1 cellular context compared by ENCODE assay signal in the genomic region with DNA sequence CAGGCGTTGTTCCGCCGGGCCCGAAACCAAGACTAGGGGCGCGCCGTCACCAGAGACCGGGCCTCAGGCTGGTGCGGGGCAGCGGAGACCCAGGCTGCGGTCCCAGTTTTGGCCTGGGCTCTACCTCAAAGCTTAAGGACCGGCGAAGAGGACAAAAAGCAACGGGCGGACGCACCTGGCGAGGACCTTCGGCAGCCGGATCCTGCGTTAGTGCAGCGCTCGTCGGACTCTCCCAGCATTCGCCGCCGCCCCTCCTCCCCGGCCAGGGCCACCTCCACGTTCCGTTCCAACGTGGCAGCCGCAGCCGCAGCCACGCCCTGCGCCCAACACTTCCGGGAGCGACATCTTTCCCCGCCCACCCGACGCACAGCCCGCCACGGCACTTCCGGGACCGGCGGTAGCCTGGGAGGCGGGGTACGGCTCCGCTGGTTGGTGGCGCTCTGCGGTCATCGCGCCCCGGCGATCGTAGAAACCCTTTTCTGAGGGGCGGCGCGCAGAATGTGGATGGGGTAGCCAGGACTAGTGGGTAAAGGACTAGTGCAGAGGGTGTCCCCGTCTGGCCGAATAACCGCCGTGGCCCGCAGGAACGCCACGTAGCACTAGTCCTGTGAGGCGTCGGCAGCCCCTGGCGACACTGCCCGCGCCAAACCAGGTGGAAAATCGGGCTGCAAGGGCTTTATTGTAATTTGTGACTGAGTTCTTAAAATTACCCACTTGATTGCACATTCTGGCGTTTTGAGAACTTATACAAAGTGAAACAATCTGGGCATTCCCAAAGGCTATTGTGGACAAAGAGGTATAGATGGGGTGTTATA.
A peak's percentile ranks its signal among the peaks of the same experiment; 100 is the strongest.
TF ChIP-seq lines count a peak whose summit lies in the region.

A gene with protein sequence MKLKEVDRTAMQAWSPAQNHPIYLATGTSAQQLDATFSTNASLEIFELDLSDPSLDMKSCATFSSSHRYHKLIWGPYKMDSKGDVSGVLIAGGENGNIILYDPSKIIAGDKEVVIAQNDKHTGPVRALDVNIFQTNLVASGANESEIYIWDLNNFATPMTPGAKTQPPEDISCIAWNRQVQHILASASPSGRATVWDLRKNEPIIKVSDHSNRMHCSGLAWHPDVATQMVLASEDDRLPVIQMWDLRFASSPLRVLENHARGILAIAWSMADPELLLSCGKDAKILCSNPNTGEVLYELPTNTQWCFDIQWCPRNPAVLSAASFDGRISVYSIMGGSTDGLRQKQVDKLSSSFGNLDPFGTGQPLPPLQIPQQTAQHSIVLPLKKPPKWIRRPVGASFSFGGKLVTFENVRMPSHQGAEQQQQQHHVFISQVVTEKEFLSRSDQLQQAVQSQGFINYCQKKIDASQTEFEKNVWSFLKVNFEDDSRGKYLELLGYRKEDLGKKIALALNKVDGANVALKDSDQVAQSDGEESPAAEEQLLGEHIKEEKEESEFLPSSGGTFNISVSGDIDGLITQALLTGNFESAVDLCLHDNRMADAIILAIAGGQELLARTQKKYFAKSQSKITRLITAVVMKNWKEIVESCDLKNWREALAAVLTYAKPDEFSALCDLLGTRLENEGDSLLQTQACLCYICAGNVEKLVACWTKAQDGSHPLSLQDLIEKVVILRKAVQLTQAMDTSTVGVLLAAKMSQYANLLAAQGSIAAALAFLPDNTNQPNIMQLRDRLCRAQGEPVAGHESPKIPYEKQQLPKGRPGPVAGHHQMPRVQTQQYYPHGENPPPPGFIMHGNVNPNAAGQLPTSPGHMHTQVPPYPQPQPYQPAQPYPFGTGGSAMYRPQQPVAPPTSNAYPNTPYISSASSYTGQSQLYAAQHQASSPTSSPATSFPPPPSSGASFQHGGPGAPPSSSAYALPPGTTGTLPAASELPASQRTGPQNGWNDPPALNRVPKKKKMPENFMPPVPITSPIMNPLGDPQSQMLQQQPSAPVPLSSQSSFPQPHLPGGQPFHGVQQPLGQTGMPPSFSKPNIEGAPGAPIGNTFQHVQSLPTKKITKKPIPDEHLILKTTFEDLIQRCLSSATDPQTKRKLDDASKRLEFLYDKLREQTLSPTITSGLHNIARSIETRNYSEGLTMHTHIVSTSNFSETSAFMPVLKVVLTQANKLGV (minus strand): TSS at position 241 of the 815 bp plus-strand sequence. CDS start 9,217 bp downstream, outside the sequence.

TF ChIP-seq in HepG2, 621 proteins besides CTCF, POLR2A, EP300 and RAD21 (continued from another document and continues in another):
- TF ChIP-seq, protein P1, sequence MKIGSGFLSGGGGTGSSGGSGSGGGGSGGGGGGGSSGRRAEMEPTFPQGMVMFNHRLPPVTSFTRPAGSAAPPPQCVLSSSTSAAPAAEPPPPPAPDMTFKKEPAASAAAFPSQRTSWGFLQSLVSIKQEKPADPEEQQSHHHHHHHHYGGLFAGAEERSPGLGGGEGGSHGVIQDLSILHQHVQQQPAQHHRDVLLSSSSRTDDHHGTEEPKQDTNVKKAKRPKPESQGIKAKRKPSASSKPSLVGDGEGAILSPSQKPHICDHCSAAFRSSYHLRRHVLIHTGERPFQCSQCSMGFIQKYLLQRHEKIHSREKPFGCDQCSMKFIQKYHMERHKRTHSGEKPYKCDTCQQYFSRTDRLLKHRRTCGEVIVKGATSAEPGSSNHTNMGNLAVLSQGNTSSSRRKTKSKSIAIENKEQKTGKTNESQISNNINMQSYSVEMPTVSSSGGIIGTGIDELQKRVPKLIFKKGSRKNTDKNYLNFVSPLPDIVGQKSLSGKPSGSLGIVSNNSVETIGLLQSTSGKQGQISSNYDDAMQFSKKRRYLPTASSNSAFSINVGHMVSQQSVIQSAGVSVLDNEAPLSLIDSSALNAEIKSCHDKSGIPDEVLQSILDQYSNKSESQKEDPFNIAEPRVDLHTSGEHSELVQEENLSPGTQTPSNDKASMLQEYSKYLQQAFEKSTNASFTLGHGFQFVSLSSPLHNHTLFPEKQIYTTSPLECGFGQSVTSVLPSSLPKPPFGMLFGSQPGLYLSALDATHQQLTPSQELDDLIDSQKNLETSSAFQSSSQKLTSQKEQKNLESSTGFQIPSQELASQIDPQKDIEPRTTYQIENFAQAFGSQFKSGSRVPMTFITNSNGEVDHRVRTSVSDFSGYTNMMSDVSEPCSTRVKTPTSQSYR (CRISPR knock-in tag; IDR thresholded peaks at IDR 0.05; ENCODE audit: borderline replicate concordance) = peak; percentile 94
- TF ChIP-seq HNF4G (IDR thresholded peaks at IDR 0.05; ENCODE audit: borderline replicate concordance, low read depth, low read length) (0 out of 2 replicates have a peak, but pooled peaks have one; percentile 16), HNF4G (CRISPR knock-in tag; IDR thresholded peaks at IDR 0.05; ENCODE audit: borderline replicate concordance, low read depth) (peak; percentile 49; the same call in 1 of the 2 replicates), ZKSCAN8 (CRISPR knock-in tag; IDR thresholded peaks at IDR 0.05; ENCODE audit: borderline replicate concordance) (no peak), RARG (CRISPR knock-in tag; IDR thresholded peaks at IDR 0.05; ENCODE audit: low read depth) (no peak; the same call in 1 of the 2 replicates), ZNF781 (CRISPR knock-in tag; IDR thresholded peaks at IDR 0.05; ENCODE audit: borderline replicate concordance, not compliant biosample characterization) (peak; percentile 63), PHF20 (CRISPR knock-in tag; IDR thresholded peaks at IDR 0.05) (peak; percentile 87), SP1 (IDR thresholded peaks at IDR 0.05) (no peak), SP1 (CRISPR knock-in tag; IDR thresholded peaks at IDR 0.05) (peak; percentile 98), ZMYM2 (CRISPR knock-in tag; IDR thresholded peaks at IDR 0.05) (peak; percentile 72), TAF1 (CRISPR knock-in tag; IDR thresholded peaks at IDR 0.05) (peak; percentile 99), HOXA9 (CRISPR knock-in tag; IDR thresholded peaks at IDR 0.05; ENCODE audit: borderline replicate concordance) (no peak; the same call in 1 of the 2 replicates), SRY (CRISPR knock-in tag; IDR thresholded peaks at IDR 0.05) (peak; percentile 76; the same call in 1 of the 2 replicates), ZNF562 (CRISPR knock-in tag; IDR thresholded peaks at IDR 0.05; ENCODE audit: borderline replicate concordance) (no peak), SP140L (CRISPR knock-in tag; IDR thresholded peaks at IDR 0.05; ENCODE audit: borderline replicate concordance) (no peak), CBX5 (CRISPR knock-in tag; IDR thresholded peaks at IDR 0.05; ENCODE audit: borderline replicate concordance) (peak; percentile 47; the same call in 1 of the 2 replicates), MAZ (IDR thresholded peaks at IDR 0.05; ENCODE audit: borderline replicate concordance, low read depth, low read length) (peak; percentile 62; the same call in 1 of the 2 replicates), MAZ (CRISPR knock-in tag; IDR thresholded peaks at IDR 0.05; ENCODE audit: low read depth) (peak; percentile 73), MEF2D (CRISPR knock-in tag; IDR thresholded peaks at IDR 0.05) (peak; percentile 84), ZNF232 (CRISPR knock-in tag; IDR thresholded peaks at IDR 0.05; ENCODE audit: borderline replicate concordance) (peak; percentile 29; the same call in 1 of the 2 replicates), SMAD1 (CRISPR knock-in tag; IDR thresholded peaks at IDR 0.05; ENCODE audit: borderline replicate concordance, low read depth) (no peak; the same call in 1 of the 2 replicates), SRSF1 (optimal IDR thresholded peaks at IDR 0.05; ENCODE audit: low read depth, low read length) (peak; percentile 36), GLI4 (CRISPR knock-in tag; IDR thresholded peaks at IDR 0.05; ENCODE audit: borderline replicate concordance) (peak; percentile 94; the same call in 1 of the 2 replicates), TOE1 (CRISPR knock-in tag; IDR thresholded peaks at IDR 0.05) (no peak; the same call in 1 of the 2 replicates), MBD4 (IDR thresholded peaks at IDR 0.05; ENCODE audit: borderline replicate concordance, low read length) (no peak), CBX2 (IDR thresholded peaks at IDR 0.05; ENCODE audit: low read depth, low read length) (no peak), CBX2 (CRISPR knock-in tag; IDR thresholded peaks at IDR 0.05; ENCODE audit: low read depth) (no peak)
- TF ChIP-seq, protein P2, sequence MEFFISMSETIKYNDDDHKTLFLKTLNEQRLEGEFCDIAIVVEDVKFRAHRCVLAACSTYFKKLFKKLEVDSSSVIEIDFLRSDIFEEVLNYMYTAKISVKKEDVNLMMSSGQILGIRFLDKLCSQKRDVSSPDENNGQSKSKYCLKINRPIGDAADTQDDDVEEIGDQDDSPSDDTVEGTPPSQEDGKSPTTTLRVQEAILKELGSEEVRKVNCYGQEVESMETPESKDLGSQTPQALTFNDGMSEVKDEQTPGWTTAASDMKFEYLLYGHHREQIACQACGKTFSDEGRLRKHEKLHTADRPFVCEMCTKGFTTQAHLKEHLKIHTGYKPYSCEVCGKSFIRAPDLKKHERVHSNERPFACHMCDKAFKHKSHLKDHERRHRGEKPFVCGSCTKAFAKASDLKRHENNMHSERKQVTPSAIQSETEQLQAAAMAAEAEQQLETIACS (CRISPR knock-in tag; IDR thresholded peaks at IDR 0.05) = no peak
- TF ChIP-seq, protein P3, sequence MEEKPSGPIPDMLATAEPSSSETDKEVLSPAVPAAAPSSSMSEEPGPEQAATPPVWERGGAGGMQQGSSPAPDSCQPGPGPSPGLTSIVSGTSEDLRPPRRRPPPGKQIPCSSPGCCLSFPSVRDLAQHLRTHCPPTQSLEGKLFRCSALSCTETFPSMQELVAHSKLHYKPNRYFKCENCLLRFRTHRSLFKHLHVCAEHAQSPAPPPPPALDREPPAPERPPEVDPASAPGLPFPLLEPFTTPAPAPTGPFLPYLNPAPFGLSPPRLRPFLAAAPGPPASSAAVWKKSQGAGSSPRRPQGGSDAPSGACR (CRISPR knock-in tag; IDR thresholded peaks at IDR 0.05) = peak; percentile 88; the same call in 1 of the 2 replicates
- TF ChIP-seq, protein P4, sequence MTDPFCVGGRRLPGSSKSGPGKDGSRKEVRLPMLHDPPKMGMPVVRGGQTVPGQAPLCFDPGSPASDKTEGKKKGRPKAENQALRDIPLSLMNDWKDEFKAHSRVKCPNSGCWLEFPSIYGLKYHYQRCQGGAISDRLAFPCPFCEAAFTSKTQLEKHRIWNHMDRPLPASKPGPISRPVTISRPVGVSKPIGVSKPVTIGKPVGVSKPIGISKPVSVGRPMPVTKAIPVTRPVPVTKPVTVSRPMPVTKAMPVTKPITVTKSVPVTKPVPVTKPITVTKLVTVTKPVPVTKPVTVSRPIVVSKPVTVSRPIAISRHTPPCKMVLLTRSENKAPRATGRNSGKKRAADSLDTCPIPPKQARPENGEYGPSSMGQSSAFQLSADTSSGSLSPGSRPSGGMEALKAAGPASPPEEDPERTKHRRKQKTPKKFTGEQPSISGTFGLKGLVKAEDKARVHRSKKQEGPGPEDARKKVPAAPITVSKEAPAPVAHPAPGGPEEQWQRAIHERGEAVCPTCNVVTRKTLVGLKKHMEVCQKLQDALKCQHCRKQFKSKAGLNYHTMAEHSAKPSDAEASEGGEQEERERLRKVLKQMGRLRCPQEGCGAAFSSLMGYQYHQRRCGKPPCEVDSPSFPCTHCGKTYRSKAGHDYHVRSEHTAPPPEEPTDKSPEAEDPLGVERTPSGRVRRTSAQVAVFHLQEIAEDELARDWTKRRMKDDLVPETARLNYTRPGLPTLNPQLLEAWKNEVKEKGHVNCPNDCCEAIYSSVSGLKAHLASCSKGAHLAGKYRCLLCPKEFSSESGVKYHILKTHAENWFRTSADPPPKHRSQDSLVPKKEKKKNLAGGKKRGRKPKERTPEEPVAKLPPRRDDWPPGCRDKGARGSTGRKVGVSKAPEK (CRISPR knock-in tag; IDR thresholded peaks at IDR 0.05; ENCODE audit: borderline replicate concordance) = no peak
- TF ChIP-seq, protein P5, sequence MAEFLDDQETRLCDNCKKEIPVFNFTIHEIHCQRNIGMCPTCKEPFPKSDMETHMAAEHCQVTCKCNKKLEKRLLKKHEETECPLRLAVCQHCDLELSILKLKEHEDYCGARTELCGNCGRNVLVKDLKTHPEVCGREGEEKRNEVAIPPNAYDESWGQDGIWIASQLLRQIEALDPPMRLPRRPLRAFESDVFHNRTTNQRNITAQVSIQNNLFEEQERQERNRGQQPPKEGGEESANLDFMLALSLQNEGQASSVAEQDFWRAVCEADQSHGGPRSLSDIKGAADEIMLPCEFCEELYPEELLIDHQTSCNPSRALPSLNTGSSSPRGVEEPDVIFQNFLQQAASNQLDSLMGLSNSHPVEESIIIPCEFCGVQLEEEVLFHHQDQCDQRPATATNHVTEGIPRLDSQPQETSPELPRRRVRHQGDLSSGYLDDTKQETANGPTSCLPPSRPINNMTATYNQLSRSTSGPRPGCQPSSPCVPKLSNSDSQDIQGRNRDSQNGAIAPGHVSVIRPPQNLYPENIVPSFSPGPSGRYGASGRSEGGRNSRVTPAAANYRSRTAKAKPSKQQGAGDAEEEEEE (CRISPR knock-in tag; IDR thresholded peaks at IDR 0.05; ENCODE audit: borderline replicate concordance) = peak; percentile 42; the same call in 1 of the 2 replicates
- TF ChIP-seq, protein P6, sequence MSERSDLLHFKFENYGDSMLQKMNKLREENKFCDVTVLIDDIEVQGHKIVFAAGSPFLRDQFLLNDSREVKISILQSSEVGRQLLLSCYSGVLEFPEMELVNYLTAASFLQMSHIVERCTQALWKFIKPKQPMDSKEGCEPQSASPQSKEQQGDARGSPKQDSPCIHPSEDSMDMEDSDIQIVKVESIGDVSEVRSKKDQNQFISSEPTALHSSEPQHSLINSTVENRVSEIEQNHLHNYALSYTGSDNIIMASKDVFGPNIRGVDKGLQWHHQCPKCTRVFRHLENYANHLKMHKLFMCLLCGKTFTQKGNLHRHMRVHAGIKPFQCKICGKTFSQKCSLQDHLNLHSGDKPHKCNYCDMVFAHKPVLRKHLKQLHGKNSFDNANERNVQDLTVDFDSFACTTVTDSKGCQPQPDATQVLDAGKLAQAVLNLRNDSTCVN (CRISPR knock-in tag; IDR thresholded peaks at IDR 0.05; ENCODE audit: borderline replicate concordance) = no peak
- TF ChIP-seq, protein P7, sequence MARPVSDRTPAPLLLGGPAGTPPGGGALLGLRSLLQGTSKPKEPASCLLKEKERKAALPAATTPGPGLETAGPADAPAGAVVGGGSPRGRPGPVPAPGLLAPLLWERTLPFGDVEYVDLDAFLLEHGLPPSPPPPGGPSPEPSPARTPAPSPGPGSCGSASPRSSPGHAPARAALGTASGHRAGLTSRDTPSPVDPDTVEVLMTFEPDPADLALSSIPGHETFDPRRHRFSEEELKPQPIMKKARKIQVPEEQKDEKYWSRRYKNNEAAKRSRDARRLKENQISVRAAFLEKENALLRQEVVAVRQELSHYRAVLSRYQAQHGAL (CRISPR knock-in tag; IDR thresholded peaks at IDR 0.05; ENCODE audit: not compliant biosample characterization) = peak; percentile 90
